32 cellular contexts compared by ENCODE assay signal in genomic region chrX:104961926-104962325, GRCh38.
"Had no signal": no experiment of that assay in that cellular context is flagged by ENCODE, and none has a peak within 500 bp of the region (broad histone marks: within the 10 kb centered on the region; RNA-seq: fewer than 3 reads in every experiment).

No MANE protein-coding gene starts in this region.

- H3K36me3 Mint-ChIP-seq: activated naive CD4-positive, alpha-beta T cell treated with anti-CD3 and anti-CD28 coated beads, Interleukin-2, amount 10 ng/mL, durations not matched to agents 7 days and 5 days; activated naive CD4-positive, alpha-beta T cell treated with anti-CD3 and anti-CD28 coated beads, Interleukin-2, amount 50 U/mL, for 72 hours; activated naive CD8-positive, alpha-beta T cell treated with anti-CD3 and anti-CD28 coated beads, Interleukin-2, amount 10 ng/mL, durations not matched to agents 7 days and 5 days; brain; WTC11 had no signal

- ATAC-seq: activated naive CD4-positive, alpha-beta T cell treated with anti-CD3 and anti-CD28 coated beads, Interleukin-2, amount 50 U/mL, for 72 hours; activated T-cell treated with anti-CD3 and anti-CD28 coated beads, Interleukin-2, amount 50 U/mL, for 72 hours; gastroesophageal sphincter; T-helper 17 cell; WTC11 had no signal

- H3K4me3 ChIP-seq: ascending aorta, breast epithelium, cardiac muscle cell, colonic mucosa, esophagus squamous epithelium, gastroesophageal sphincter had no signal

- DNase-seq: activated CD4-positive, alpha-beta memory T cell treated with anti-CD3 and anti-CD28 coated beads, Interleukin-2, amount 10 ng/mL, durations not matched to agents 7 days and 5 days; activated CD4-positive, alpha-beta T cell treated with anti-CD3 and anti-CD28 coated beads for 1 hour; activated CD4-positive, alpha-beta T cell treated with anti-CD3 and anti-CD28 coated beads for 4 hours; activated CD4-positive, alpha-beta T cell treated with anti-CD3 and anti-CD28 coated beads, Interleukin-2, amount 10 ng/mL, durations not matched to agents 7 days and 5 days; activated CD4-positive, alpha-beta T cell treated with anti-CD3 and anti-CD28 coated beads, Interleukin-2, amount 50 U/mL, for 4 hours; activated CD8-positive, alpha-beta memory T cell treated with anti-CD3 and anti-CD28 coated beads, Interleukin-2, amount 50 U/mL, for 48 hours; activated gamma-delta T cell; activated naive CD4-positive, alpha-beta T cell; activated naive CD4-positive, alpha-beta T cell treated with anti-CD3 and anti-CD28 coated beads, Interleukin-2, amount 10 ng/mL, durations not matched to agents 7 days and 5 days; activated naive CD8-positive, alpha-beta T cell treated with anti-CD3 and anti-CD28 coated beads, Interleukin-2, amount 10 ng/mL, durations not matched to agents 7 days and 5 days; activated T-cell treated with anti-CD3 and anti-CD28 coated beads for 4 hours; activated T-cell treated with anti-CD3 and anti-CD28 coated beads, Interleukin-2, amount 50 U/mL, for 24 hours; activated T-cell treated with anti-CD3 and anti-CD28 coated beads, Interleukin-2, amount 50 U/mL, for 72 hours; central memory CD4-positive, alpha-beta T cell; cerebellar nuclear complex; colonic mucosa; effector CD8-positive, alpha-beta T cell; esophagus squamous epithelium; foreskin melanocyte; T-helper 1 cell; T-helper 17 cell had no signal

- H3K27me3 Mint-ChIP-seq: activated CD4-positive, alpha-beta memory T cell treated with anti-CD3 and anti-CD28 coated beads, Interleukin-2, amount 10 ng/mL, durations not matched to agents 7 days and 5 days; activated CD4-positive, alpha-beta T cell treated with anti-CD3 and anti-CD28 coated beads, Interleukin-2, amount 10 ng/mL, durations not matched to agents 7 days and 5 days; activated naive CD4-positive, alpha-beta T cell treated with anti-CD3 and anti-CD28 coated beads, Interleukin-2, amount 10 ng/mL, durations not matched to agents 7 days and 5 days; activated naive CD8-positive, alpha-beta T cell treated with anti-CD3 and anti-CD28 coated beads, Interleukin-2, amount 10 ng/mL, durations not matched to agents 7 days and 5 days; T-helper 17 cell had no signal

- H3K27ac ChIP-seq: ascending aorta, breast epithelium, cardiac muscle cell, colonic mucosa, epithelial cell of prostate, esophagus squamous epithelium, gastroesophageal sphincter, VCaP had no signal

- H3K36me3 ChIP-seq: ascending aorta, breast epithelium, cardiac muscle cell, colonic mucosa, esophagus squamous epithelium, gastroesophageal sphincter had no signal

- H3K27me3 ChIP-seq: ascending aorta, cardiac muscle cell, esophagus squamous epithelium, gastroesophageal sphincter had no signal

- H3K27ac Mint-ChIP-seq: activated CD4-positive, alpha-beta memory T cell treated with anti-CD3 and anti-CD28 coated beads, Interleukin-2, amount 10 ng/mL, durations not matched to agents 7 days and 5 days; activated CD4-positive, alpha-beta T cell treated with anti-CD3 and anti-CD28 coated beads, Interleukin-2, amount 10 ng/mL, durations not matched to agents 7 days and 5 days; activated naive CD4-positive, alpha-beta T cell treated with anti-CD3 and anti-CD28 coated beads, Interleukin-2, amount 10 ng/mL, durations not matched to agents 7 days and 5 days; activated naive CD4-positive, alpha-beta T cell treated with anti-CD3 and anti-CD28 coated beads, Interleukin-2, amount 50 U/mL, for 72 hours; activated naive CD8-positive, alpha-beta T cell treated with anti-CD3 and anti-CD28 coated beads, Interleukin-2, amount 10 ng/mL, durations not matched to agents 7 days and 5 days; activated T-cell treated with anti-CD3 and anti-CD28 coated beads, Interleukin-2, amount 50 U/mL, for 24 hours; activated T-cell treated with anti-CD3 and anti-CD28 coated beads, Interleukin-2, amount 50 U/mL, for 72 hours; T-helper 17 cell; WTC11 had no signal

- H3K4me3 Mint-ChIP-seq: activated CD4-positive, alpha-beta memory T cell treated with anti-CD3 and anti-CD28 coated beads, Interleukin-2, amount 10 ng/mL, durations not matched to agents 7 days and 5 days; activated CD4-positive, alpha-beta T cell treated with anti-CD3 and anti-CD28 coated beads, Interleukin-2, amount 10 ng/mL, durations not matched to agents 7 days and 5 days; activated naive CD4-positive, alpha-beta T cell treated with anti-CD3 and anti-CD28 coated beads, Interleukin-2, amount 10 ng/mL, durations not matched to agents 7 days and 5 days; activated naive CD8-positive, alpha-beta T cell treated with anti-CD3 and anti-CD28 coated beads, Interleukin-2, amount 10 ng/mL, durations not matched to agents 7 days and 5 days; activated T-cell treated with anti-CD3 and anti-CD28 coated beads, Interleukin-2, amount 50 U/mL, for 24 hours; activated T-cell treated with anti-CD3 and anti-CD28 coated beads, Interleukin-2, amount 50 U/mL, for 72 hours; brain; T-helper 17 cell; WTC11 had no signal

- H3K9me3 Mint-ChIP-seq: activated CD4-positive, alpha-beta memory T cell treated with anti-CD3 and anti-CD28 coated beads, Interleukin-2, amount 10 ng/mL, durations not matched to agents 7 days and 5 days; activated CD4-positive, alpha-beta T cell treated with anti-CD3 and anti-CD28 coated beads, Interleukin-2, amount 10 ng/mL, durations not matched to agents 7 days and 5 days; activated naive CD4-positive, alpha-beta T cell treated with anti-CD3 and anti-CD28 coated beads, Interleukin-2, amount 10 ng/mL, durations not matched to agents 7 days and 5 days; activated naive CD4-positive, alpha-beta T cell treated with anti-CD3 and anti-CD28 coated beads, Interleukin-2, amount 50 U/mL, for 72 hours; activated naive CD8-positive, alpha-beta T cell treated with anti-CD3 and anti-CD28 coated beads, Interleukin-2, amount 10 ng/mL, durations not matched to agents 7 days and 5 days; activated T-cell treated with anti-CD3 and anti-CD28 coated beads, Interleukin-2, amount 50 U/mL, for 24 hours; activated T-cell treated with anti-CD3 and anti-CD28 coated beads, Interleukin-2, amount 50 U/mL, for 72 hours; brain; WTC11 had no signal

- H3K9me3 ChIP-seq: ascending aorta, breast epithelium, colonic mucosa, esophagus squamous epithelium, gastroesophageal sphincter had no signal

- H3K4me1 ChIP-seq: ascending aorta, breast epithelium, colonic mucosa, esophagus squamous epithelium, gastroesophageal sphincter had no signal

- FAIRE-seq: endometrium, endothelial cell of umbilical vein had no signal

- H3K4me1 Mint-ChIP-seq: activated CD4-positive, alpha-beta memory T cell treated with anti-CD3 and anti-CD28 coated beads, Interleukin-2, amount 10 ng/mL, durations not matched to agents 7 days and 5 days; activated CD4-positive, alpha-beta T cell treated with anti-CD3 and anti-CD28 coated beads, Interleukin-2, amount 10 ng/mL, durations not matched to agents 7 days and 5 days; activated naive CD4-positive, alpha-beta T cell treated with anti-CD3 and anti-CD28 coated beads, Interleukin-2, amount 10 ng/mL, durations not matched to agents 7 days and 5 days; activated naive CD8-positive, alpha-beta T cell treated with anti-CD3 and anti-CD28 coated beads, Interleukin-2, amount 10 ng/mL, durations not matched to agents 7 days and 5 days; brain; T-helper 17 cell had no signal
